Comparison of ENCODE assay signal across 1 cellular context in genomic region chr1:155241069-155241679, GRCh38.
TF ChIP-seq lines count a peak whose summit lies in the region.

No MANE protein-coding gene starts in this region.

TF ChIP-seq in K562, 482 proteins besides CTCF, POLR2A, EP300 and RAD21 (continued from another document and continues in another):
- TF ChIP-seq CUX1 (CRISPR knock-in tag; IDR thresholded peaks at IDR 0.05): no peak
- TF ChIP-seq SIN3A (IDR thresholded peaks at IDR 0.05; ENCODE audit: borderline replicate concordance in 2 of 2, control insufficient read depth in 1 of 2, low read depth in 2 of 2, low read length in 2 of 2): peak; percentile 89 to 98; a peak in 3 of 4 replicates
- TF ChIP-seq HMG20A (CRISPR knock-in tag; conservative IDR thresholded peaks at IDR 0.05): no peak
- TF ChIP-seq KAT2B (IDR thresholded peaks at IDR 0.05; ENCODE audit: low read depth, low read length): no peak
- TF ChIP-seq ZFP30 (CRISPR knock-in tag; IDR thresholded peaks at IDR 0.05; ENCODE audit: borderline replicate concordance): no peak
- peak; percentile 72 for TF ChIP-seq ASH1L (IDR thresholded peaks at IDR 0.05; ENCODE audit: borderline replicate concordance, low read depth, partially characterized antibody)
- no peak for TF ChIP-seq TBP (optimal IDR thresholded peaks at IDR 0.05; ENCODE audit: low read depth, low read length)
- peak in 1 of 2 experiments; percentile 75; a peak in 1 of 4 replicates for TF ChIP-seq RCOR1 (IDR thresholded peaks at IDR 0.05; ENCODE audit: borderline replicate concordance in 1 of 2, low read depth in 2 of 2, low read length in 2 of 2)
- no peak for TF ChIP-seq ZMIZ1 (IDR thresholded peaks at IDR 0.05; ENCODE audit: low read depth in 2 of 2, low read length in 2 of 2)
- TF ChIP-seq ZNF431 (CRISPR knock-in tag; IDR thresholded peaks at IDR 0.05): no peak
- TF ChIP-seq, protein P1, sequence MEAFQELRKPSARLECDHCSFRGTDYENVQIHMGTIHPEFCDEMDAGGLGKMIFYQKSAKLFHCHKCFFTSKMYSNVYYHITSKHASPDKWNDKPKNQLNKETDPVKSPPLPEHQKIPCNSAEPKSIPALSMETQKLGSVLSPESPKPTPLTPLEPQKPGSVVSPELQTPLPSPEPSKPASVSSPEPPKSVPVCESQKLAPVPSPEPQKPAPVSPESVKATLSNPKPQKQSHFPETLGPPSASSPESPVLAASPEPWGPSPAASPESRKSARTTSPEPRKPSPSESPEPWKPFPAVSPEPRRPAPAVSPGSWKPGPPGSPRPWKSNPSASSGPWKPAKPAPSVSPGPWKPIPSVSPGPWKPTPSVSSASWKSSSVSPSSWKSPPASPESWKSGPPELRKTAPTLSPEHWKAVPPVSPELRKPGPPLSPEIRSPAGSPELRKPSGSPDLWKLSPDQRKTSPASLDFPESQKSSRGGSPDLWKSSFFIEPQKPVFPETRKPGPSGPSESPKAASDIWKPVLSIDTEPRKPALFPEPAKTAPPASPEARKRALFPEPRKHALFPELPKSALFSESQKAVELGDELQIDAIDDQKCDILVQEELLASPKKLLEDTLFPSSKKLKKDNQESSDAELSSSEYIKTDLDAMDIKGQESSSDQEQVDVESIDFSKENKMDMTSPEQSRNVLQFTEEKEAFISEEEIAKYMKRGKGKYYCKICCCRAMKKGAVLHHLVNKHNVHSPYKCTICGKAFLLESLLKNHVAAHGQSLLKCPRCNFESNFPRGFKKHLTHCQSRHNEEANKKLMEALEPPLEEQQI (IDR thresholded peaks at IDR 0.05): no peak
- no peak for TF ChIP-seq MTF1 (CRISPR knock-in tag; IDR thresholded peaks at IDR 0.05; ENCODE audit: borderline replicate concordance)
- no peak for TF ChIP-seq KHSRP (IDR thresholded peaks at IDR 0.05)
- no peak for TF ChIP-seq RUNX1 (IDR thresholded peaks at IDR 0.05; ENCODE audit: low read depth)
- TF ChIP-seq ZNF512 (tag; IDR thresholded peaks at IDR 0.05): no peak
- no peak for TF ChIP-seq SMARCA4 (IDR thresholded peaks at IDR 0.05)
- TF ChIP-seq TEAD2 (tag; IDR thresholded peaks at IDR 0.05): no peak
- no peak for TF ChIP-seq TCFL5 (CRISPR knock-in tag; conservative IDR thresholded peaks at IDR 0.05)
- TF ChIP-seq ZNF354B (CRISPR knock-in tag; IDR thresholded peaks at IDR 0.05): no peak
- no peak for TF ChIP-seq GTF2A2 (tag; IDR thresholded peaks at IDR 0.05)
- no peak for TF ChIP-seq PTBP1 (IDR thresholded peaks at IDR 0.05; ENCODE audit: low read depth, low read length)
- TF ChIP-seq, protein P2, sequence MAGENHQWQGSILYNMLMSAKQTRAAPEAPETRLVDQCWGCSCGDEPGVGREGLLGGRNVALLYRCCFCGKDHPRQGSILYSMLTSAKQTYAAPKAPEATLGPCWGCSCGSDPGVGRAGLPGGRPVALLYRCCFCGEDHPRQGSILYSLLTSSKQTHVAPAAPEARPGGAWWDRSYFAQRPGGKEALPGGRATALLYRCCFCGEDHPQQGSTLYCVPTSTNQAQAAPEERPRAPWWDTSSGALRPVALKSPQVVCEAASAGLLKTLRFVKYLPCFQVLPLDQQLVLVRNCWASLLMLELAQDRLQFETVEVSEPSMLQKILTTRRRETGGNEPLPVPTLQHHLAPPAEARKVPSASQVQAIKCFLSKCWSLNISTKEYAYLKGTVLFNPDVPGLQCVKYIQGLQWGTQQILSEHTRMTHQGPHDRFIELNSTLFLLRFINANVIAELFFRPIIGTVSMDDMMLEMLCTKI (IDR thresholded peaks at IDR 0.05; ENCODE audit: partially characterized antibody): no peak
- TF ChIP-seq DPF2 (IDR thresholded peaks at IDR 0.05): no peak
- peak in 1 of 2 experiments; percentile 54; a peak in 1 of 3 replicates for TF ChIP-seq CBX3 (IDR thresholded peaks at IDR 0.05; ENCODE audit: borderline replicate concordance in 1 of 2, low read length in 2 of 2)
- TF ChIP-seq ZNF212 (CRISPR knock-in tag; IDR thresholded peaks at IDR 0.05): no peak
- TF ChIP-seq STAT5A (IDR thresholded peaks at IDR 0.05; ENCODE audit: borderline replicate concordance, low read length): no peak; the same call in 1 of the 2 replicates
- no peak for TF ChIP-seq BRCA1 (IDR thresholded peaks at IDR 0.05)
- TF ChIP-seq BRCA1 (CRISPR knock-in tag; IDR thresholded peaks at IDR 0.05): no peak
- TF ChIP-seq CBFB (CRISPR knock-in tag; IDR thresholded peaks at IDR 0.05): no peak
- no peak for TF ChIP-seq ZNF518B (CRISPR knock-in tag; IDR thresholded peaks at IDR 0.05)
- no peak for TF ChIP-seq ZC3H4 (CRISPR knock-in tag; IDR thresholded peaks at IDR 0.05; ENCODE audit: borderline replicate concordance)
- no peak for TF ChIP-seq ZNF347 (CRISPR knock-in tag; IDR thresholded peaks at IDR 0.05; ENCODE audit: low read depth)
- no peak for TF ChIP-seq ZNF395 (CRISPR knock-in tag; IDR thresholded peaks at IDR 0.05)
- TF ChIP-seq ZNF217 (CRISPR knock-in tag; IDR thresholded peaks at IDR 0.05): no peak
- no peak for TF ChIP-seq KLF13 (tag; IDR thresholded peaks at IDR 0.05; ENCODE audit: borderline replicate concordance, low read depth)
- TF ChIP-seq NFIC (IDR thresholded peaks at IDR 0.05): no peak
- TF ChIP-seq ZBTB17 (CRISPR knock-in tag; IDR thresholded peaks at IDR 0.05): no peak
- TF ChIP-seq MIER1 (IDR thresholded peaks at IDR 0.05; ENCODE audit: low read depth): no peak
- TF ChIP-seq SAP30 (IDR thresholded peaks at IDR 0.05; ENCODE audit: borderline replicate concordance, insufficient read depth, low read depth, low read length, poor library complexity, severe bottlenecking): peak; percentile 62
- TF ChIP-seq ZNF586 (CRISPR knock-in tag; conservative IDR thresholded peaks at IDR 0.05): no peak
- TF ChIP-seq SPI1 (IDR thresholded peaks at IDR 0.05; ENCODE audit: borderline replicate concordance, low read depth, low read length): 0 out of 2 replicates have a peak, but pooled peaks have one; percentile 48
- no peak for TF ChIP-seq HSF4 (CRISPR knock-in tag; IDR thresholded peaks at IDR 0.05; ENCODE audit: borderline replicate concordance)
- no peak for TF ChIP-seq FOXP1 (CRISPR knock-in tag; IDR thresholded peaks at IDR 0.05)
- no peak for TF ChIP-seq ZFX (CRISPR knock-in tag; IDR thresholded peaks at IDR 0.05)
- no peak for TF ChIP-seq ZZZ3 (IDR thresholded peaks at IDR 0.05)
- no peak for TF ChIP-seq HDAC3 (IDR thresholded peaks at IDR 0.05; ENCODE audit: borderline replicate concordance, partially characterized antibody)
- no peak for TF ChIP-seq NR2C2 (CRISPR knock-in tag; IDR thresholded peaks at IDR 0.05)
- TF ChIP-seq NR2C2 (tag; IDR thresholded peaks at IDR 0.05): peak; percentile 71
- no peak for TF ChIP-seq HNRNPLL (IDR thresholded peaks at IDR 0.05; ENCODE audit: low read depth, low read length, poor library complexity, severe bottlenecking)
- no peak for TF ChIP-seq NUFIP1 (IDR thresholded peaks at IDR 0.05; ENCODE audit: partially characterized antibody)
- TF ChIP-seq GTF2F1 (IDR thresholded peaks at IDR 0.05; ENCODE audit: low read depth, low read length): no peak
- TF ChIP-seq PHB2 (IDR thresholded peaks at IDR 0.05; ENCODE audit: low read depth): no peak
- TF ChIP-seq CHD2 (IDR thresholded peaks at IDR 0.05; ENCODE audit: low read depth, low read length): no peak
- no peak for TF ChIP-seq BACH1 (tag; IDR thresholded peaks at IDR 0.05)
